29 cellular contexts compared by ENCODE assay signal in the genomic region with DNA sequence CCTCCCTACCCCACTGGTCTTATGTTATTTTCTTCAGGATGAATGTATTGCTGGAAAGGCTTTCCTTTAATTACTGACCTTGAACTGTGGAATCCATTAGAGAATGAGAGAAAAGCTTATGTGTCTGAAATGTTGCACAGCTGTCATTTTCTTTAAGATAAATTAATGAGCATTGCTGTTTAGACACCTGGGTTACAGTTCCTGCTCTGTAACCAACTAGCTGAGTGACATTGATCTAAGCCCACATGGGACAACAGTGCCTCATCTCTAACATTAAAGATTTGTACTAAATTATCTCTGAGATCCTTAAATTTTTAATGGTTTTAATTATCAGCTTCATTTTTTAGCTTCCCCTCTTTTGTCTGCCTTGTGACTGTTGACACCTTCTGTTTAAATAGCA.
"Had no signal": no experiment of that assay in that cellular context is flagged by ENCODE, and none has a peak within 500 bp of the region (broad histone marks: within the 10 kb centered on the region; RNA-seq: fewer than 3 reads in every experiment).

No MANE protein-coding gene starts in this region.

- H3K4me3 Mint-ChIP-seq: activated CD4-positive, alpha-beta memory T cell treated with anti-CD3 and anti-CD28 coated beads, Interleukin-2, amount 10 ng/mL, durations not matched to agents 7 days and 5 days; activated CD8-positive, alpha-beta memory T cell treated with anti-CD3 and anti-CD28 coated beads, Interleukin-2, amount 10 ng/mL, durations not matched to agents 7 days and 5 days; activated naive CD4-positive, alpha-beta T cell treated with anti-CD3 and anti-CD28 coated beads, Interleukin-2, amount 10 ng/mL, durations not matched to agents 7 days and 5 days; activated naive CD8-positive, alpha-beta T cell; activated naive CD8-positive, alpha-beta T cell treated with anti-CD3 and anti-CD28 coated beads, Interleukin-2, amount 50 U/mL, for 24 hours had no signal

- H3K27me3 Mint-ChIP-seq: activated CD4-positive, alpha-beta memory T cell treated with anti-CD3 and anti-CD28 coated beads, Interleukin-2, amount 10 ng/mL, durations not matched to agents 7 days and 5 days; activated CD8-positive, alpha-beta memory T cell treated with anti-CD3 and anti-CD28 coated beads, Interleukin-2, amount 10 ng/mL, durations not matched to agents 7 days and 5 days; activated naive CD4-positive, alpha-beta T cell treated with anti-CD3 and anti-CD28 coated beads, Interleukin-2, amount 10 ng/mL, durations not matched to agents 7 days and 5 days; activated naive CD8-positive, alpha-beta T cell; activated naive CD8-positive, alpha-beta T cell treated with anti-CD3 and anti-CD28 coated beads, Interleukin-2, amount 50 U/mL, for 24 hours had no signal

- DNase-seq: activated CD4-positive, alpha-beta memory T cell treated with anti-CD3 and anti-CD28 coated beads, Interleukin-2, amount 10 ng/mL, durations not matched to agents 7 days and 5 days; activated CD4-positive, alpha-beta T cell treated with anti-CD3 and anti-CD28 coated beads for 1 hour; activated CD4-positive, alpha-beta T cell treated with anti-CD3 and anti-CD28 coated beads for 48 hours; activated CD4-positive, CD25-positive, alpha-beta regulatory T cell; activated CD8-positive, alpha-beta memory T cell treated with anti-CD3 and anti-CD28 coated beads for 24 hours; activated CD8-positive, alpha-beta memory T cell treated with anti-CD3 and anti-CD28 coated beads, Interleukin-2, amount 10 ng/mL, durations not matched to agents 7 days and 5 days; activated CD8-positive, alpha-beta memory T cell treated with anti-CD3 and anti-CD28 coated beads, Interleukin-2, amount 50 U/mL, for 48 hours; activated effector memory CD4-positive, alpha-beta T cell treated with Interleukin-2 at 50 U/mL for 16 hours; activated naive CD4-positive, alpha-beta T cell treated with anti-CD3 and anti-CD28 coated beads, Interleukin-2, amount 10 ng/mL, durations not matched to agents 7 days and 5 days; activated naive CD8-positive, alpha-beta T cell treated with anti-CD3 and anti-CD28 coated beads, Interleukin-2, amount 50 U/mL, for 24 hours; activated T-cell treated with anti-CD3 and anti-CD28 coated beads, Interleukin-2, amount 50 U/mL, for 48 hours; anterior cingulate cortex; caudate nucleus; cerebellar nuclear complex; MM.1S; MV-4-11; NCI-H1092; NCI-H187; NCI-H2029 treated with DMSO at 0.1 percent for 48 hours; NCI-H2107; NCI-H510A; NCI-H774; OCI-M1; Right ventricle myocardium superior; SW 1271; T-helper 1 cell; T-helper 2 cell; T-helper 9 cell had no signal

- ATAC-seq: activated CD8-positive, alpha-beta memory T cell treated with anti-CD3 and anti-CD28 coated beads, Interleukin-2, amount 10 ng/mL, durations not matched to agents 7 days and 5 days; activated naive CD8-positive, alpha-beta T cell treated with anti-CD3 and anti-CD28 coated beads, Interleukin-2, amount 50 U/mL, for 24 hours had no signal

- H3K27ac Mint-ChIP-seq: activated CD4-positive, alpha-beta memory T cell treated with anti-CD3 and anti-CD28 coated beads, Interleukin-2, amount 10 ng/mL, durations not matched to agents 7 days and 5 days; activated CD8-positive, alpha-beta memory T cell treated with anti-CD3 and anti-CD28 coated beads, Interleukin-2, amount 10 ng/mL, durations not matched to agents 7 days and 5 days; activated naive CD4-positive, alpha-beta T cell treated with anti-CD3 and anti-CD28 coated beads, Interleukin-2, amount 10 ng/mL, durations not matched to agents 7 days and 5 days; activated naive CD8-positive, alpha-beta T cell; activated naive CD8-positive, alpha-beta T cell treated with anti-CD3 and anti-CD28 coated beads, Interleukin-2, amount 50 U/mL, for 24 hours had no signal

- H3K4me1 Mint-ChIP-seq: activated CD4-positive, alpha-beta memory T cell treated with anti-CD3 and anti-CD28 coated beads, Interleukin-2, amount 10 ng/mL, durations not matched to agents 7 days and 5 days; activated CD8-positive, alpha-beta memory T cell treated with anti-CD3 and anti-CD28 coated beads, Interleukin-2, amount 10 ng/mL, durations not matched to agents 7 days and 5 days; activated naive CD4-positive, alpha-beta T cell treated with anti-CD3 and anti-CD28 coated beads, Interleukin-2, amount 10 ng/mL, durations not matched to agents 7 days and 5 days; activated naive CD8-positive, alpha-beta T cell treated with anti-CD3 and anti-CD28 coated beads, Interleukin-2, amount 50 U/mL, for 24 hours had no signal

- H3K36me3 Mint-ChIP-seq: activated CD8-positive, alpha-beta memory T cell treated with anti-CD3 and anti-CD28 coated beads, Interleukin-2, amount 10 ng/mL, durations not matched to agents 7 days and 5 days; activated naive CD4-positive, alpha-beta T cell treated with anti-CD3 and anti-CD28 coated beads, Interleukin-2, amount 10 ng/mL, durations not matched to agents 7 days and 5 days; activated naive CD8-positive, alpha-beta T cell had no signal
